ENCODE assay signal across 1 cellular context in genomic region chr7:73342645-73343044, GRCh38.
TF ChIP-seq lines count a peak whose summit lies in the region.

No MANE protein-coding gene starts in this region.

TF ChIP-seq in endothelial cell of umbilical vein, 7 proteins besides CTCF, POLR2A, EP300 and RAD21 (continued from another document):
- no peak for TF ChIP-seq POLR2AphosphoS5 (IDR thresholded peaks at IDR 0.05; ENCODE audit: insufficient read depth, low read depth, low read length)
- no peak for TF ChIP-seq MYC (IDR thresholded peaks at IDR 0.05; ENCODE audit: low read depth, low read length)
- TF ChIP-seq MAX (IDR thresholded peaks at IDR 0.05; ENCODE audit: insufficient read depth, insufficient read length) = no peak
- TF ChIP-seq EZH2 (IDR thresholded peaks at IDR 0.05; ENCODE audit: borderline replicate concordance, low read depth, low read length, severe bottlenecking) = no peak
